In genomic region chr9:101027246-101027645, GRCh38 we compare ENCODE assay signal across 1 cellular context.
TF ChIP-seq lines count a peak whose summit lies in the region.

No MANE protein-coding gene starts in this region.

TF ChIP-seq in HepG2, 621 proteins besides CTCF, POLR2A, EP300 and RAD21:
- TF ChIP-seq TGIF2 (CRISPR knock-in tag; IDR thresholded peaks at IDR 0.05) (no peak), ZNF749 (CRISPR knock-in tag; IDR thresholded peaks at IDR 0.05; ENCODE audit: borderline replicate concordance) (no peak), ZNF510 (CRISPR knock-in tag; IDR thresholded peaks at IDR 0.05; ENCODE audit: low read depth) (no peak), ZNF317 (CRISPR knock-in tag; IDR thresholded peaks at IDR 0.05) (no peak), POLR2AphosphoS5 (IDR thresholded peaks at IDR 0.05; ENCODE audit: low read depth, low read length) (no peak), ZNF333 (CRISPR knock-in tag; IDR thresholded peaks at IDR 0.05; ENCODE audit: borderline replicate concordance) (no peak), BORCS8-MEF2B (CRISPR knock-in tag; IDR thresholded peaks at IDR 0.05) (no peak), YEATS4 (CRISPR knock-in tag; IDR thresholded peaks at IDR 0.05; ENCODE audit: borderline replicate concordance) (no peak), CEBPB (IDR thresholded peaks at IDR 0.05; ENCODE audit: borderline replicate concordance, low read depth, low read length) (no peak), ZNF232 (CRISPR knock-in tag; IDR thresholded peaks at IDR 0.05; ENCODE audit: borderline replicate concordance) (no peak)
